ENCODE assay signal across 8 cellular contexts in the genomic region with DNA sequence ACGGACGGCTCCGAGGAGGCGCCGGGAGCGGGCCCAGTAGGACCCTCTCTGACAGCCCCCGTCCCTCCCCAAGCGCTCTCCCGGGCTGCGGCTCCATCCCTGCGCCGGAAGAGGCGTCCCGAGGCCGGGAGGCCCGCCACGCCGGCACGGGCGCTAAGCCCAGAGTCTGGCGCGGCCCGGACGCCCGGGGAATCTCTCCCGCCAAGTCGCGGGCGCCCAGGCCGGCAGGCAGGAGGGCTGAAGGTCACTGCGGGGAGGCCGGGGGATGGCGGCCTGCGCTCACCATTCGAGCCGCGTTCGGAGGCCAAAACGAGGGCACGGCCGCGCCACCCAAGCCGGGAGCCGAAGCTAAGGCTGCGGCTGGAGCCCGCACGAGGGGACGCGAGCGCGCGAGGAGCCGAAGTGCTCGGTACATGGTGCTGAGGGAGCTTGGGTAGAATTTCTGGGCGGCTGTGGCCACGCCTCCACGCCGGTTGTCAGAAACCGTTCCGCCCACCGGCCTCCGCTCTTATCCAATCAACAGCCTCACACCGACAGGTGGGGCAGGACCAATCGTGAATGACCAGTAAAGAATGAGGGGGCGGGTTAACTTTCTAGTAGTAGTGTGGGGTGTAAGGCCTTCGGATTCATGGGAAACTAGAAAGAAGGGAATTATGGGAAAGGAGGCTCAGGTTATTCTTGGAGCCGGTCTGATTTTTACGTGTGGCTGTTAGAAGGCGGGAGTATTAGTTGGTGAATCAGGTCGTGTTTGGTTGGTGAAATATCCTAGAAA. TPM values are rescaled to one million over a fixed set of nuclear protein-coding genes. Genes with fewer than 3 reads are reported as not detected.
DNase-seq lines count a peak whose midpoint lies in the region; ATAC-seq and TF ChIP-seq lines count a peak whose summit lies in the region.

A gene (minus strand): TSS at position 448 of the 772 bp plus-strand sequence. CDS start 33 bp downstream, at position 415.

- WGBS in esophagus, 2 donors, result 0% methylated on average over 58 to 70 of the region's 70 CpGs

- H3K4me3 ChIP-seq in esophagus (ENCODE audit: low read depth in 1 of 2, low read length in 2 of 2), result peak within 1 kb of the TSS; percentile 75 to 97
- peak within 1 kb of the TSS; percentile 48 for H3K4me3 ChIP-seq in mucosa of stomach (ENCODE audit: low read length)

- H3K27ac ChIP-seq in esophagus (ENCODE audit: low read depth in 2 of 2, low read length in 1 of 2), result peak within 1 kb of the TSS; percentile 94

- H3K36me3 ChIP-seq in esophagus (ENCODE audit: control insufficient read depth in 2 of 2, insufficient read depth in 2 of 2, low read length in 1 of 2), result peaks cover 0 to 2% of the 10 kb centered on the region in 2 donors
- H3K36me3 ChIP-seq in mucosa of stomach (ENCODE audit: control insufficient read depth, insufficient read depth, low read length), result no peaks in the 10 kb centered on the region

- peak; percentile 100 for DNase-seq in DMS153 treated with DMSO at 0.1 percent for 48 hours (lab: John Stamatoyannopoulos, UW; ENCODE audit: unreplicated experiment)
- DNase-seq in KBM-7, result peak; percentile 99
- DNase-seq in activated T-cell treated with anti-CD3 and anti-CD28 coated beads, Interleukin-2, amount 50 U/mL, for 24 hours, result peak; percentile 92
- DNase-seq in stimulated activated CD8-positive, alpha-beta memory T cell treated with anti-CD3 and anti-CD28 coated beads, Interleukin-7, amount 100 ng/mL, for 1 hour (ENCODE audit: low read depth in 2 of 2), result peak; percentile 78 to 81

- H3K9me3 Mint-ChIP-seq in activated T-cell treated with anti-CD3 and anti-CD28 coated beads, Interleukin-2, amount 50 U/mL, for 24 hours, result no peaks in the 10 kb centered on the region

- peak within 1 kb of the TSS; percentile 88 for H3K27ac Mint-ChIP-seq in activated T-cell treated with anti-CD3 and anti-CD28 coated beads, Interleukin-2, amount 50 U/mL, for 24 hours

- in situ Hi-C loops in KBM-7 (cut with MboI; ENCODE audit: low pct_unique_long_range_greater_than_20kb, low sequenced_read_pairs), result no loop called here

- H3K9me3 ChIP-seq in esophagus (ENCODE audit: control insufficient read depth in 2 of 2, insufficient read depth in 1 of 2, low read depth in 1 of 2, low read length in 1 of 2) (no peaks in the 10 kb centered on the region), mucosa of stomach (ENCODE audit: control insufficient read depth, low read length) (no peaks in the 10 kb centered on the region)

- H3K36me3 Mint-ChIP-seq in activated T-cell treated with anti-CD3 and anti-CD28 coated beads, Interleukin-2, amount 50 U/mL, for 24 hours (ENCODE audit: low read depth), result peaks cover 36% of the 10 kb centered on the region

- H3K4me3 Mint-ChIP-seq in activated T-cell treated with anti-CD3 and anti-CD28 coated beads, Interleukin-2, amount 50 U/mL, for 24 hours, result no peak within 1 kb of the TSS

- H3K4me1 Mint-ChIP-seq in activated T-cell treated with anti-CD3 and anti-CD28 coated beads, Interleukin-2, amount 50 U/mL, for 24 hours (ENCODE audit: low read depth), result peaks cover 23% of the 10 kb centered on the region

- H3K9ac ChIP-seq in mucosa of stomach (ENCODE audit: low read length), result peak within 1 kb of the TSS; percentile 70

- ATAC-seq in GM21717 (IDR thresholded peaks at IDR 0.05; ENCODE audit: unreplicated experiment), result peak; percentile 98

- H3K27me3 Mint-ChIP-seq in activated T-cell treated with anti-CD3 and anti-CD28 coated beads, Interleukin-2, amount 50 U/mL, for 24 hours, result peaks cover 24% of the 10 kb centered on the region

- H3K27me3 ChIP-seq in esophagus (ENCODE audit: control insufficient read depth in 1 of 2, insufficient read depth in 2 of 2, low read length in 2 of 2) (no peaks in the 10 kb centered on the region), mucosa of stomach (ENCODE audit: control insufficient read depth, insufficient read depth, low read length) (peaks cover 7% of the 10 kb centered on the region)

- no peaks in the 10 kb centered on the region for H3K4me1 ChIP-seq in esophagus (ENCODE audit: control insufficient read depth in 2 of 2, insufficient read depth in 2 of 2, low read length in 1 of 2)
- peaks cover 4% of the 10 kb centered on the region for H3K4me1 ChIP-seq in mucosa of stomach (ENCODE audit: control insufficient read depth, insufficient read depth, low read length)

TF ChIP-seq in PFSK-1, 5 proteins besides CTCF, POLR2A, EP300 and RAD21:
- TF ChIP-seq FOXP2 (optimal IDR thresholded peaks at IDR 0.05; ENCODE audit: borderline replicate concordance, extremely low read depth, extremely low read length, insufficient read depth) (no peak), TAF1 (IDR thresholded peaks at IDR 0.05; ENCODE audit: borderline replicate concordance, insufficient read depth, low read length) (peak; percentile 82), POLR2AphosphoS5 (IDR thresholded peaks at IDR 0.05; ENCODE audit: low read depth, low read length) (peak; percentile 90), SIN3A (IDR thresholded peaks at IDR 0.05; ENCODE audit: borderline replicate concordance, insufficient read depth, low read length) (peak; percentile 82; the same call in 1 of the 2 replicates)

RNA-seq across cellular contexts. Expression of the gene that starts here (rescaled TPM):
- 82.9 TPM for polyA plus RNA-seq in PFSK-1 (2012; ENCODE audit: insufficient read length, low read depth)
- 10 to 100 TPM; 39.5 to 58.6 TPM for polyA plus RNA-seq in esophagus

Comparison
In these comparisons a context has a peak if more than half of its experiments do, and no peak if none do; other contexts are left out.
1. Peak in every context shown above with its lines: DNase-seq, ATAC-seq, H3K4me3 ChIP-seq and H3K27ac ChIP-seq.